In genomic region chr13:28754698-28755545, GRCh38 we compare ENCODE assay signal across 8 cellular contexts. TPM values are rescaled to one million over a fixed set of nuclear protein-coding genes. Genes with fewer than 3 reads are reported as not detected.
A peak's percentile ranks its signal among the peaks of the same experiment; 100 is the strongest.
DNase-seq lines count a peak whose midpoint lies in the region; ATAC-seq and TF ChIP-seq lines count a peak whose summit lies in the region.

No MANE protein-coding gene starts in this region.

- H3K4ac ChIP-seq in H9 (ENCODE audit: low read depth, low read length): no peak overlapping the region

- no peak overlapping the region for H3K4me2 ChIP-seq in H9 (ENCODE audit: insufficient read depth, insufficient read length, low read length)

- H3K27me3 ChIP-seq in A673 (replicated peaks; ENCODE audit: insufficient read depth, low read depth, low read length, poor library complexity) (no peaks in the 10 kb centered on the region), H9 (ENCODE audit: insufficient read depth, low read length) (no peaks in the 10 kb centered on the region), tibial artery (no peaks in the 10 kb centered on the region)

- H3K27ac ChIP-seq in A673 (ENCODE audit: low read depth, low read length, poor library complexity, severe bottlenecking) (no peak overlapping the region), H9 (ENCODE audit: insufficient read length, low read depth, low read length) (no peak overlapping the region), tibial artery (no peak overlapping the region)

- H2AK5ac ChIP-seq in H9 (ENCODE audit: insufficient read length, low read length): no peak overlapping the region

- no peaks in the 10 kb centered on the region for H3K23me2 ChIP-seq in H9 (ENCODE audit: insufficient read length, low read depth, low read length, poor library complexity, severe bottlenecking)

- peak overlapping the region; percentile 34 for H3K18ac ChIP-seq in H9 (ENCODE audit: insufficient read length, low read depth, low read length)

- H4K5ac ChIP-seq in H9 (ENCODE audit: insufficient read length, low read depth, low read length): no peak overlapping the region

- H3K79me1 ChIP-seq in H9 (ENCODE audit: insufficient read depth, low read depth, low read length, poor library complexity, severe bottlenecking): no peaks in the 10 kb centered on the region

- H3K9me3 ChIP-seq in A673 (ENCODE audit: low read depth, low read length, poor library complexity, severe bottlenecking) (peaks cover 20% of the 10 kb centered on the region), H9 (ENCODE audit: control insufficient read depth, low read depth, low read length) (no peaks in the 10 kb centered on the region), tibial artery (peaks cover 0 to 15% (median 7%) of the 10 kb centered on the region in 3 donors)

- H4K91ac ChIP-seq in H9 (ENCODE audit: insufficient read length, low read depth, low read length): no peak overlapping the region

- H2BK12ac ChIP-seq in H9 (ENCODE audit: insufficient read length, low read depth, low read length): no peak overlapping the region

- POLR2A ChIA-PET in A673 (lab: Charles Lee; ENCODE audit: low non-redundant PET): no interaction called here
- POLR2A ChIA-PET in activated CD8-positive, alpha-beta T cell treated with anti-CD3 and anti-CD28 coated beads, Interleukin-2, amount 10 ng/mL, durations not matched to agents 7 days and 5 days (lab: Charles Lee): interaction anchor here (0.7 kb wide), 1 partner anchor 28 kb away, joined by 3 read pairs; no protein-coding TSS in a partner anchor

- peak overlapping the region; percentile 43 for H2AFZ ChIP-seq in H9 (ENCODE audit: low read length)

- peak; percentile 68 for ATAC-seq in activated CD8-positive, alpha-beta T cell treated with anti-CD3 and anti-CD28 coated beads, Interleukin-2, amount 10 ng/mL, durations not matched to agents 7 days and 5 days
- peak; percentile 24 for ATAC-seq in stimulated activated memory B cell treated with anti-CD40 and anti-IgM and Interleukin-4, amounts not matched to agents 10 μg/mL and 1 μg/mL and 100 μg/mL, for 72 hours
- ATAC-seq in HG03159 (IDR thresholded peaks at IDR 0.05; ENCODE audit: unreplicated experiment): no peak

- H2BK120ac ChIP-seq in H9 (ENCODE audit: low read depth, low read length, poor library complexity, severe bottlenecking): no peak overlapping the region

- H2BK20ac ChIP-seq in H9 (ENCODE audit: low read depth, low read length, poor library complexity, severe bottlenecking): no peak overlapping the region

- H3K79me2 ChIP-seq in H9 (ENCODE audit: insufficient read depth, low read length): no peaks in the 10 kb centered on the region

- H3K4me1 Mint-ChIP-seq in H9: peaks cover 30 to 33% of the 10 kb centered on the region in 2 experiments
- peaks cover 38% of the 10 kb centered on the region for H3K4me1 Mint-ChIP-seq in activated CD8-positive, alpha-beta T cell treated with anti-CD3 and anti-CD28 coated beads, Interleukin-2, amount 10 ng/mL, durations not matched to agents 7 days and 5 days (ENCODE audit: low read depth)
- peaks cover 13% of the 10 kb centered on the region for H3K4me1 Mint-ChIP-seq in stimulated activated memory B cell treated with anti-CD40 and anti-IgM and Interleukin-4, amounts not matched to agents 10 μg/mL and 1 μg/mL and 100 μg/mL, for 72 hours

- no peak overlapping the region for H3T11ph ChIP-seq in H9 (ENCODE audit: low read length)

- WGBS in H9 (ENCODE audit: extremely low coverage, insufficient read length, low lambda C conversion rate): no CpG with 5 or more reads among the region's 32 CpGs

- no peak overlapping the region for H3K23ac ChIP-seq in H9 (ENCODE audit: insufficient read length, low read depth, low read length)

- TF ChIP-seq CTCF in A673 (conservative IDR thresholded peaks at IDR 0.05; ENCODE audit: low read depth, low read length) (no peak; the same call in 1 of the 2 replicates), H9 (conservative IDR thresholded peaks at IDR 0.05) (peak; percentile 51), tibial artery (IDR thresholded peaks at IDR 0.05) (no peak)

- no peaks in the 10 kb centered on the region for H3K27me3 Mint-ChIP-seq in H9 (ENCODE audit: low read depth)
- peaks cover 7% of the 10 kb centered on the region for H3K27me3 Mint-ChIP-seq in activated CD8-positive, alpha-beta T cell treated with anti-CD3 and anti-CD28 coated beads, Interleukin-2, amount 10 ng/mL, durations not matched to agents 7 days and 5 days (ENCODE audit: low read depth)
- peaks cover 20% of the 10 kb centered on the region for H3K27me3 Mint-ChIP-seq in stimulated activated memory B cell treated with anti-CD40 and anti-IgM and Interleukin-4, amounts not matched to agents 10 μg/mL and 1 μg/mL and 100 μg/mL, for 72 hours

- peaks cover 7 to 20% (median 9%) of the 10 kb centered on the region in 3 experiments for H3K36me3 Mint-ChIP-seq in H9 (ENCODE audit: insufficient read depth in 1 of 3, low read depth in 3 of 3)
- H3K36me3 Mint-ChIP-seq in activated CD8-positive, alpha-beta T cell treated with anti-CD3 and anti-CD28 coated beads, Interleukin-2, amount 10 ng/mL, durations not matched to agents 7 days and 5 days (ENCODE audit: low read depth): peaks cover 15% of the 10 kb centered on the region
- no peaks in the 10 kb centered on the region for H3K36me3 Mint-ChIP-seq in stimulated activated memory B cell treated with anti-CD40 and anti-IgM and Interleukin-4, amounts not matched to agents 10 μg/mL and 1 μg/mL and 100 μg/mL, for 72 hours

- intact Hi-C loops in A673 (cut with micrococcal nuclease; ENCODE audit: unreplicated experiment): no loop called here
- intact Hi-C loops in tibial artery (cut with DNase I; ENCODE audit: low total_unique reads): no loop called here

- peak overlapping the region; percentile 27; the same call in 1 of the 2 replicates for H3K14ac ChIP-seq in H9 (ENCODE audit: insufficient read depth, low read length)

- peak overlapping the region; percentile 29 to 99 (median 60); a peak in 5 of 7 replicates for H3K27ac Mint-ChIP-seq in H9
- H3K27ac Mint-ChIP-seq in activated CD8-positive, alpha-beta T cell treated with anti-CD3 and anti-CD28 coated beads, Interleukin-2, amount 10 ng/mL, durations not matched to agents 7 days and 5 days: peak overlapping the region; percentile 89
- peak overlapping the region; percentile 72 for H3K27ac Mint-ChIP-seq in stimulated activated memory B cell treated with anti-CD40 and anti-IgM and Interleukin-4, amounts not matched to agents 10 μg/mL and 1 μg/mL and 100 μg/mL, for 72 hours

- no peak overlapping the region for H2BK5ac ChIP-seq in H9 (ENCODE audit: insufficient read length, low read length)

- no peak overlapping the region for H3K56ac ChIP-seq in H9 (ENCODE audit: insufficient read length, low read depth, low read length)

- CTCF ChIA-PET in A673 (lab: Charles Lee): interaction anchor here (0.6 kb wide), 1 partner anchor 499 kb away, joined by 3 read pairs; no protein-coding TSS in a partner anchor
- CTCF ChIA-PET in activated CD8-positive, alpha-beta T cell treated with anti-CD3 and anti-CD28 coated beads, Interleukin-2, amount 10 ng/mL, durations not matched to agents 7 days and 5 days (lab: Charles Lee): interaction anchor here (0.7 to 1.7 kb wide), 3 partner anchors 42 to 115 kb away, joined by 3 to 4 read pairs (median 3); no protein-coding TSS in a partner anchor

- H4K8ac ChIP-seq in H9 (replicated peaks; ENCODE audit: insufficient read length, low read depth, low read length): no peak overlapping the region

- H4K20me1 ChIP-seq in H9 (ENCODE audit: control insufficient read depth, insufficient read depth, insufficient read length): no peaks in the 10 kb centered on the region

- H2BK15ac ChIP-seq in H9 (ENCODE audit: low read depth, low read length): no peak overlapping the region

- no peak overlapping the region for H3K4me3 ChIP-seq in A673 (ENCODE audit: low read depth, low read length, poor library complexity, severe bottlenecking)
- no peak overlapping the region for H3K4me3 ChIP-seq in tibial artery

- no peaks in the 10 kb centered on the region for H3K36me3 ChIP-seq in A673 (ENCODE audit: insufficient read depth, low read length, poor library complexity, severe bottlenecking)
- peaks cover 0 to 5% (median 0%) of the 10 kb centered on the region in 3 donors for H3K36me3 ChIP-seq in tibial artery

- H3K4me1 ChIP-seq in A673 (ENCODE audit: insufficient read depth, low read length, poor library complexity, severe bottlenecking) (peaks cover 12% of the 10 kb centered on the region), H9 (ENCODE audit: insufficient read depth, low read length) (peaks cover 6% of the 10 kb centered on the region; the same call in 1 of the 2 replicates), tibial artery (peaks cover 0 to 21% (median 10%) of the 10 kb centered on the region in 4 donors)

- BruUV-seq in A673 (replicated peaks; lab: Mats Ljungman, UMichigan): no TSS peak

- DNase-seq in A673 (ENCODE audit: low spot score) (peak; percentile 41), H9 (peak; percentile 67), hepatic stellate cell (ENCODE audit: low spot score) (peak; percentile 47), COLO829 (ENCODE audit: low spot score) (no peak), tibial artery (no peak)
- DNase-seq in activated CD8-positive, alpha-beta T cell treated with anti-CD3 and anti-CD28 coated beads, Interleukin-2, amount 10 ng/mL, durations not matched to agents 7 days and 5 days: peak; percentile 45

- no peak overlapping the region for H3K9ac ChIP-seq in H9 (ENCODE audit: extremely low read depth, insufficient read length, low read length)

- H3K9me3 Mint-ChIP-seq in H9: peaks cover 24 to 27% of the 10 kb centered on the region in 2 experiments
- H3K9me3 Mint-ChIP-seq in activated CD8-positive, alpha-beta T cell treated with anti-CD3 and anti-CD28 coated beads, Interleukin-2, amount 10 ng/mL, durations not matched to agents 7 days and 5 days (ENCODE audit: insufficient read depth): peaks cover 21% of the 10 kb centered on the region
- H3K9me3 Mint-ChIP-seq in stimulated activated memory B cell treated with anti-CD40 and anti-IgM and Interleukin-4, amounts not matched to agents 10 μg/mL and 1 μg/mL and 100 μg/mL, for 72 hours: peaks cover 7% of the 10 kb centered on the region

- 0 out of 5 replicates have a peak overlapping the region, but pooled peaks of 1 of the 2 experiments have one; percentile 9 for H3K4me3 Mint-ChIP-seq in H9
- peak overlapping the region; percentile 59 for H3K4me3 Mint-ChIP-seq in activated CD8-positive, alpha-beta T cell treated with anti-CD3 and anti-CD28 coated beads, Interleukin-2, amount 10 ng/mL, durations not matched to agents 7 days and 5 days
- peak overlapping the region; percentile 69 for H3K4me3 Mint-ChIP-seq in stimulated activated memory B cell treated with anti-CD40 and anti-IgM and Interleukin-4, amounts not matched to agents 10 μg/mL and 1 μg/mL and 100 μg/mL, for 72 hours

RNA-seq across cellular contexts. Expression of gene SLC46A3, which starts 36.2 kb away (rescaled TPM):
- total RNA-seq in A673 (2021): 2.3 and 3.0 TPM in 2 replicates
- total RNA-seq in H9 (2021): 0.22 and 0.26 TPM in 2 replicates
- 10 to 100 TPM; 10.3 to 10.9 TPM for total RNA-seq in activated CD8-positive, alpha-beta T cell treated with anti-CD3 and anti-CD28 coated beads, Interleukin-2, amount 10 ng/mL, durations not matched to agents 7 days and 5 days

Comparison
In these comparisons a context has a peak if more than half of its experiments do, and no peak if none do; other contexts are left out.
1. DNase-seq: peak in A673 (single experiment), H9 (single experiment), activated CD8-positive, alpha-beta T cell treated with anti-CD3 and anti-CD28 coated beads, Interleukin-2, amount 10 ng/mL, durations not matched to agents 7 days and 5 days (single experiment) and hepatic stellate cell (single experiment); none in COLO829 (single experiment) and tibial artery (0 of 2).
2. Peak in every context shown above with its lines, with median percentiles within 50 percentile points of each other: H3K27ac Mint-ChIP-seq.